Comparison of ENCODE assay signal across 8 cellular contexts in genomic region chr14:102594514-102595175, GRCh38. TPM values are rescaled to one million over a fixed set of nuclear protein-coding genes. Genes with fewer than 3 reads are reported as not detected.
DNase-seq lines count a peak whose midpoint lies in the region; ATAC-seq and TF ChIP-seq lines count a peak whose summit lies in the region.

No MANE protein-coding gene starts in this region.

- peak; percentile 62 for DNase-seq in AG10803 (ENCODE audit: low read depth)
- peak; percentile 68 for DNase-seq in NCI-H1105 treated with DMSO at 0.1 percent for 48 hours (lab: John Stamatoyannopoulos, UW)
- DNase-seq in SKM-1 (lab: John Stamatoyannopoulos, UW; ENCODE audit: unreplicated experiment) = peak; percentile 37
- DNase-seq in adipocyte (ENCODE audit: low read depth) = peak; percentile 90
- DNase-seq in heart right ventricle = peak; percentile 29 to 78
- DNase-seq in renal cortical epithelial cell (ENCODE audit: low read depth) = peak; percentile 58

- peak overlapping the region; percentile 90 for H3K9ac ChIP-seq in adipocyte (ENCODE audit: low read length)

- no peaks in the 10 kb centered on the region for H3K9me3 ChIP-seq in adipocyte (ENCODE audit: control insufficient read depth, low read length)
- no peaks in the 10 kb centered on the region for H3K9me3 ChIP-seq in heart right ventricle

- 32 to 34% methylated on average over 7 of the region's 7 CpGs for WGBS in heart right ventricle, 2 donors

- H3K36me3 ChIP-seq in adipocyte (ENCODE audit: control insufficient read depth, insufficient read depth, low read length, severe bottlenecking) = peaks cover 5% of the 10 kb centered on the region
- peaks cover 0 to 17% (median 0%) of the 10 kb centered on the region in 9 donors for H3K36me3 ChIP-seq in heart right ventricle

- H3K4me1 ChIP-seq in adipocyte (ENCODE audit: control insufficient read depth, insufficient read depth, low read length) (peaks cover 19% of the 10 kb centered on the region), heart right ventricle (peaks cover 0 to 36% (median 29%) of the 10 kb centered on the region in 9 donors)

- H3K27me3 ChIP-seq in adipocyte (replicated peaks; ENCODE audit: control insufficient read depth, insufficient read depth, low read length) = no peaks in the 10 kb centered on the region
- H3K27me3 ChIP-seq in heart right ventricle = no peaks in the 10 kb centered on the region

- peak overlapping the region; percentile 80 for H3K4me3 ChIP-seq in AG10803 (ENCODE audit: low read length)
- H3K4me3 ChIP-seq in adipocyte (ENCODE audit: low read length) = peak overlapping the region; percentile 88
- peak overlapping the region in 6 of 10 donors; percentile 91 to 98 (median 96) for H3K4me3 ChIP-seq in heart right ventricle

- H3K27ac ChIP-seq in heart right ventricle = peak overlapping the region in 6 of 10 donors; percentile 7 to 99 (median 60)

- ATAC-seq in GM19463 (IDR thresholded peaks at IDR 0.05; ENCODE audit: unreplicated experiment) = peak; percentile 23
- peak in 1 of 8 donors; percentile 28 for ATAC-seq in heart right ventricle
- ATAC-seq in HG02588 (IDR thresholded peaks at IDR 0.05; ENCODE audit: unreplicated experiment) = no peak

- intact Hi-C loops in heart right ventricle (cut with DNase I) = loop anchor here in 4 of 10 donors (5.0 to 10.0 kb wide), 4 partner anchors 67 to 460 kb away; partner anchors contain the start of gene CDC42BPB (in 1 of the 4)

- peak; percentile 91 for TF ChIP-seq CTCF in AG10803 (conservative IDR thresholded peaks at IDR 0.05; ENCODE audit: low read length)
- peak; percentile 48 to 90 (median 80) for TF ChIP-seq CTCF in heart right ventricle (IDR thresholded peaks at IDR 0.05)

RNA-seq across cellular contexts. Expression of gene RCOR1, which starts 2.2 kb away (rescaled TPM):
- total RNA-seq in heart right ventricle (10 to 100 TPM; 11.1 to 16.9 (median 13.2) TPM), renal cortical epithelial cell (11.6 and 28.0 TPM in 2 replicates)
- polyA plus RNA-seq in heart right ventricle = 1 to 10 TPM; 3.1 to 5.7 TPM

Comparison
In these comparisons a context has a peak if more than half of its experiments do, and no peak if none do; other contexts are left out.
1. DNase-seq: peak in every context shown above with its lines; median percentile 90 in adipocyte; 68 in NCI-H1105 treated with DMSO at 0.1 percent for 48 hours; 62 in AG10803; 58 in renal cortical epithelial cell; 54 in heart right ventricle; 37 in SKM-1.